In genomic region chr12:27572486-27573255, GRCh38 we compare ENCODE assay signal across 24 cellular contexts. TPM values are rescaled to one million over a fixed set of nuclear protein-coding genes. Genes with fewer than 3 reads are reported as not detected.
A peak's percentile ranks its signal among the peaks of the same experiment; 100 is the strongest.
DNase-seq lines count a peak whose midpoint lies in the region; ATAC-seq, FAIRE-seq and TF ChIP-seq lines count a peak whose summit lies in the region.
"Had no signal": no experiment of that assay in that cellular context is flagged by ENCODE, and none has a peak within 500 bp of the region (broad histone marks: within the 10 kb centered on the region; RNA-seq: fewer than 3 reads in every experiment).

No MANE protein-coding gene starts in this region.

- peaks cover 2% of the 10 kb centered on the region for H3K36me3 Mint-ChIP-seq in mesothelial cell of epicardium

- peaks cover 27% of the 10 kb centered on the region for H3K4me1 Mint-ChIP-seq in mesothelial cell of epicardium
- H3K4me1 Mint-ChIP-seq: activated CD4-positive, alpha-beta memory T cell treated with anti-CD3 and anti-CD28 coated beads, Interleukin-2, amount 10 ng/mL, durations not matched to agents 7 days and 5 days had no signal

- H3K27ac ChIP-seq in SJSA1 = peak overlapping the region; percentile 80
- H3K27ac ChIP-seq in osteoblast (ENCODE audit: low read depth, low read length) = peak overlapping the region; percentile 99
- H3K27ac ChIP-seq: cardiac muscle cell, esophagus muscularis mucosa, vagina, WERI-Rb-1 had no signal

- no peaks in the 10 kb centered on the region for H3K27me3 Mint-ChIP-seq in mesothelial cell of epicardium (ENCODE audit: low read depth)

- no peaks in the 10 kb centered on the region for H3K27me3 ChIP-seq in SJSA1 (replicated peaks)
- no peaks in the 10 kb centered on the region for H3K27me3 ChIP-seq in osteoblast (ENCODE audit: insufficient read depth, low read length)
- H3K27me3 ChIP-seq: esophagus muscularis mucosa, left lung, vagina had no signal

- FAIRE-seq in H54 (lab: Jason Lieb, UNC) = peak; percentile 36
- FAIRE-seq: H1 had no signal

- no peak overlapping the region for H3K4me3 Mint-ChIP-seq in mesothelial cell of epicardium
- H3K4me3 Mint-ChIP-seq: activated CD4-positive, alpha-beta memory T cell treated with anti-CD3 and anti-CD28 coated beads, Interleukin-2, amount 10 ng/mL, durations not matched to agents 7 days and 5 days had no signal

- H3K9me3 Mint-ChIP-seq in mesothelial cell of epicardium = no peaks in the 10 kb centered on the region
- H3K9me3 Mint-ChIP-seq: activated CD4-positive, alpha-beta memory T cell treated with anti-CD3 and anti-CD28 coated beads, Interleukin-2, amount 10 ng/mL, durations not matched to agents 7 days and 5 days had no signal

- H3K36me3 ChIP-seq in SJSA1 (no peaks in the 10 kb centered on the region), osteoblast (ENCODE audit: insufficient read depth, low read length) (peaks cover 7% of the 10 kb centered on the region)
- H3K36me3 ChIP-seq: cardiac muscle cell, esophagus muscularis mucosa, left lung, vagina, WERI-Rb-1 had no signal

- no peak overlapping the region for H2AFZ ChIP-seq in osteoblast (ENCODE audit: low read length)

- peak overlapping the region; percentile 58 for H3K4me2 ChIP-seq in osteoblast (ENCODE audit: insufficient read depth, low read length)

- no peak for TF ChIP-seq CTCF in osteoblast (IDR thresholded peaks at IDR 0.05; ENCODE audit: extremely low read depth, low read depth, low read length)
- TF ChIP-seq CTCF in mesothelial cell of epicardium (IDR thresholded peaks at IDR 0.05; ENCODE audit: unreplicated experiment) = no peak

- no peak for TF ChIP-seq POLR2A in H54 (IDR thresholded peaks at IDR 0.05; ENCODE audit: low read depth, low read length)

- peaks cover 88% of the 10 kb centered on the region for H3K79me2 ChIP-seq in osteoblast (ENCODE audit: insufficient read depth, low read length)

- DNase-seq in H54 (ENCODE audit: insufficient read length, low spot score) (no peak), SJSA1 (ENCODE audit: low read depth in 1 of 2, low spot score in 2 of 2) (peak in 1 of 2 experiments; percentile 62), fibroblast of peridontal ligament (ENCODE audit: extremely low read depth) (peak; percentile 86), osteoblast (ENCODE audit: insufficient read length, low spot score, missing footprints) (no peak), mesothelial cell of epicardium (ENCODE audit: low spot score in 2 of 2, unreplicated experiment in 2 of 2) (no peak), amniotic stem cell (lab: John Stamatoyannopoulos, UW) (no peak), NCI-H128 (lab: John Stamatoyannopoulos, UW; ENCODE audit: unreplicated experiment) (no peak)
- DNase-seq: activated CD4-positive, alpha-beta memory T cell treated with anti-CD3 and anti-CD28 coated beads, Interleukin-2, amount 10 ng/mL, durations not matched to agents 7 days and 5 days; activated T-cell treated with anti-CD3 and anti-CD28 coated beads, Interleukin-2, amount 50 U/mL, for 1 hour; AML-193; Caco-2; Karpas-422; left lung; NCI-H1105 treated with DMSO at 0.1 percent for 48 hours; NCI-H524; SHP77; stimulated activated CD4-positive, alpha-beta T cell treated with anti-CD3 and anti-CD28 coated beads, Interleukin-2, amount 100 ng/mL, for 48 hours; WERI-Rb-1 had no signal

- H3K9me3 ChIP-seq in SJSA1 (replicated peaks) (no peaks in the 10 kb centered on the region), osteoblast (ENCODE audit: low read depth, low read length) (no peaks in the 10 kb centered on the region)
- H3K9me3 ChIP-seq: Caco-2, esophagus muscularis mucosa, left lung, vagina had no signal

- no peak overlapping the region for H3K27ac Mint-ChIP-seq in mesothelial cell of epicardium
- H3K27ac Mint-ChIP-seq: activated CD4-positive, alpha-beta memory T cell treated with anti-CD3 and anti-CD28 coated beads, Interleukin-2, amount 10 ng/mL, durations not matched to agents 7 days and 5 days; activated naive CD4-positive, alpha-beta T cell treated with anti-CD3 and anti-CD28 coated beads, Interleukin-2, amount 50 U/mL, for 72 hours had no signal

- no peak overlapping the region for H3K4me3 ChIP-seq in SJSA1
- H3K4me3 ChIP-seq in osteoblast (ENCODE audit: insufficient read depth, low read length) = no peak overlapping the region
- H3K4me3 ChIP-seq: cardiac muscle cell, esophagus muscularis mucosa, left lung, vagina had no signal

- peaks cover 62% of the 10 kb centered on the region for H3K4me1 ChIP-seq in SJSA1 (replicated peaks)
- peaks cover 81% of the 10 kb centered on the region for H3K4me1 ChIP-seq in osteoblast (ENCODE audit: insufficient read depth, low read length)
- H3K4me1 ChIP-seq: Caco-2 had no signal

- no peaks in the 10 kb centered on the region for H4K20me1 ChIP-seq in osteoblast (ENCODE audit: insufficient read depth, low read length)

- no peak for ATAC-seq in HG02870 (IDR thresholded peaks at IDR 0.05; ENCODE audit: unreplicated experiment)
- ATAC-seq: left lung had no signal

RNA-seq across cellular contexts. Expression of gene PPFIBP1, which starts 48.7 kb away (rescaled TPM):
- total RNA-seq in SJSA1 (2014; rRNA removed; shearing (Covaris generic)) = 52.9 and 86.9 TPM in 2 replicates
- 166 and 179 TPM in 2 replicates for total RNA-seq in osteoblast
- total RNA-seq in mesothelial cell of epicardium = 101 to 105 TPM (median 102 TPM) in 3 replicates
